Comparison of ENCODE assay signal across 24 cellular contexts in genomic region chr11:45774023-45774655, GRCh38.
"Had no signal": no experiment of that assay in that cellular context is flagged by ENCODE, and none has a peak within 500 bp of the region (broad histone marks: within the 10 kb centered on the region; RNA-seq: fewer than 3 reads in every experiment).

No MANE protein-coding gene starts in this region.

- H3K27me3 ChIP-seq: brain microvascular endothelial cell had no signal

- DNase-seq: activated CD4-positive, alpha-beta memory T cell treated with anti-CD3 and anti-CD28 coated beads for 36 hours; activated CD4-positive, alpha-beta T cell treated with anti-CD3 and anti-CD28 coated beads for 1 hour; activated CD4-positive, alpha-beta T cell treated with anti-CD3 and anti-CD28 coated beads, Interleukin-2, amount 10 ng/mL, durations not matched to agents 24 days and 14 days; activated CD8-positive, alpha-beta memory T cell treated with anti-CD3 and anti-CD28 coated beads for 24 hours; activated gamma-delta T cell treated with Interleukin-2 at 50 U/mL for 16 hours; activated naive CD4-positive, alpha-beta T cell treated with anti-CD3 and anti-CD28 coated beads, Interleukin-2, amount 10 ng/mL, durations not matched to agents 7 days and 5 days; activated naive CD8-positive, alpha-beta T cell treated with anti-CD3 and anti-CD28 coated beads for 36 hours; activated T-cell treated with anti-CD3 and anti-CD28 coated beads for 4 hours; activated T-cell treated with anti-CD3 and anti-CD28 coated beads, Interleukin-2, amount 50 U/mL, for 48 hours; brain microvascular endothelial cell; KBM-7; NCI-H1048; NCI-H2029 treated with DMSO at 0.1 percent for 48 hours; NCI-H345; NCI-H510A; NCI-H526 treated with DMSO at 0.1 percent for 48 hours; NCI-H82; NK-92 treated with Interleukin-12 subunit alpha and Interleukin-12 subunit beta, amount 100 ng/mL, for 24 hours; PC-3; SHP77; T-helper 9 cell had no signal

- H3K9me3 ChIP-seq: SJSA1 had no signal

- ATAC-seq: PC-3, WTC11 had no signal

- H3K4me3 ChIP-seq: cardiac muscle cell, SJSA1 had no signal

- H3K36me3 ChIP-seq: brain microvascular endothelial cell, cardiac muscle cell, SJSA1 had no signal

- H3K27ac ChIP-seq: brain microvascular endothelial cell, cardiac muscle cell, SJSA1 had no signal
